In the genomic region with DNA sequence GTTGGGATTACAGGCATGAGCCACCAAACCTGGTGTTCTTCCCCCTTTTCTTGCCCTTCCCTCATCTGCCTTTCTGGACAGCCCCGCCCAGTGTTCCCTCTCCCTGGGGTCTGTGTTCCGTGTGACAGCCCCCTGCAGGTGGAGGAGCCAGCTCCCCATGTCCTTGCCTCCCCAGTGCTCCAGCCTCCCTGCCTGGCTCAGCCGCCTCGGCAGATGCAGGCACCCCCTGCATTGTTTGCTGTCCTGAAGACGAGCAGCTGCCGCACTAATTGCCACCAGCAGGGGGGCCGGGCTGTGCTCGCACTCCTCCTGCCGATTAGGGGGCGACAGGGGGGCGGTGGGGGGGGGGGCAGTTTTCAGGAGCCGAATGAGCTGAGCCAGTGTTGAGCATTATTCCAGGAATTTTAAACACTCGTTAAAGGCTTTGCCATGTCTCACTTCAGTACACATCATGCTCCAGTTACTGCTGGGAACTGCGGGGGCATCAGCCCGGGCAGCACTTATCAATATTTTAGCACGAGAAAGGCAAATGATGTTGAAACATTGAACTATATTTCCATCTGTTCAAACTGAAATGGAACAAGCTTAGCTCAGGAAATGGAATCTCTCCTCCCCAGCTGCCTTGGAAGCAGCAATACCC, we compare ENCODE assay signal across 10 cellular contexts. TPM values are rescaled to one million over a fixed set of nuclear protein-coding genes. Genes with fewer than 3 reads are reported as not detected.
DNase-seq lines count a peak whose midpoint lies in the region; ATAC-seq and TF ChIP-seq lines count a peak whose summit lies in the region.
"Had no signal": no experiment of that assay in that cellular context is flagged by ENCODE, and none has a peak within 500 bp of the region (broad histone marks: within the 10 kb centered on the region; RNA-seq: fewer than 3 reads in every experiment).

No MANE protein-coding gene starts in this region.

- no peak overlapping the region for H2AFZ ChIP-seq in IMR-90 (replicated peaks; ENCODE audit: low read length, poor library complexity)

- no peak overlapping the region for H4K91ac ChIP-seq in IMR-90 (ENCODE audit: insufficient read depth, low read depth, low read length)

- H3K18ac ChIP-seq in IMR-90 (ENCODE audit: low read depth, low read length) = no peak overlapping the region

- POLR2A ChIA-PET in IMR-90 (lab: Charles Lee; ENCODE audit: unreplicated experiment) = no interaction called here

- H3K23ac ChIP-seq in IMR-90 (ENCODE audit: low read depth, low read length) = no peak overlapping the region

- H3K27me3 ChIP-seq in IMR-90 (ENCODE audit: control insufficient read depth, insufficient read depth, low read length) = peaks cover 44% of the 10 kb centered on the region
- no peaks in the 10 kb centered on the region for H3K27me3 ChIP-seq in SJCRH30
- H3K27me3 ChIP-seq in kidney epithelial cell (ENCODE audit: control insufficient read depth, insufficient read depth, low read length) = peaks cover 7% of the 10 kb centered on the region

- CTCF ChIA-PET in IMR-90 (lab: Yijun Ruan, JAX) = interaction anchor here (1.0 kb wide), 1 partner anchor 546 kb away, joined by 3 read pairs; no protein-coding TSS in a partner anchor

- no peak overlapping the region for H4K5ac ChIP-seq in IMR-90 (ENCODE audit: low read depth, low read length)

- H3K4me3 ChIP-seq in IMR-90 (ENCODE audit: insufficient read depth, low read depth, low read length) = no peak overlapping the region
- H3K4me3 ChIP-seq in SJCRH30 = no peak overlapping the region
- H3K4me3 ChIP-seq in kidney epithelial cell (ENCODE audit: low read depth, low read length) = no peak overlapping the region

- no peak overlapping the region for H2BK120ac ChIP-seq in IMR-90 (ENCODE audit: low read depth, low read length)

- no peak for ATAC-seq in IMR-90 (ENCODE audit: low read depth)
- no peak for ATAC-seq in left colon
- ATAC-seq in HG02798 (IDR thresholded peaks at IDR 0.05; ENCODE audit: poor library complexity, unreplicated experiment) = no peak
- ATAC-seq: naive thymus-derived CD4-positive, alpha-beta T cell had no signal

- H3K56ac ChIP-seq in IMR-90 (ENCODE audit: extremely low read depth, insufficient read depth, low read length) = no peak overlapping the region

- intact Hi-C loops in IMR-90 (cut with micrococcal nuclease) (no loop called here), left colon (cut with DNase I, micrococcal nuclease) (no loop called here)

- no peaks in the 10 kb centered on the region for H3K9me3 ChIP-seq in IMR-90 (ENCODE audit: control insufficient read depth, insufficient read depth, low read length)
- H3K9me3 ChIP-seq in SJCRH30 (replicated peaks) = no peaks in the 10 kb centered on the region

- no TSS peak for BruUV-seq in IMR-90 (replicated peaks; lab: Mats Ljungman, UMichigan)

- 0 out of 2 replicates have a peak, but pooled peaks have one; percentile 6 for TF ChIP-seq CTCF in IMR-90 (conservative IDR thresholded peaks at IDR 0.05; ENCODE audit: low read depth, low read length)
- peak; percentile 44 for TF ChIP-seq CTCF in kidney epithelial cell (IDR thresholded peaks at IDR 0.05; ENCODE audit: insufficient read depth, low read length, poor library complexity, severe bottlenecking)

- H3K9me1 ChIP-seq in IMR-90 (ENCODE audit: insufficient read depth, low read length) = no peaks in the 10 kb centered on the region

- no peak overlapping the region for H3K4me2 ChIP-seq in IMR-90 (ENCODE audit: low read depth, low read length)

- no peak overlapping the region for H2AK9ac ChIP-seq in IMR-90 (replicated peaks; ENCODE audit: low read depth, low read length, poor library complexity)

- H3K27ac ChIP-seq in IMR-90 (ENCODE audit: insufficient read depth, low read length) (no peak overlapping the region), SJCRH30 (no peak overlapping the region)

- H3K4me1 ChIP-seq in IMR-90 (ENCODE audit: control insufficient read depth, insufficient read depth, low read length) (no peaks in the 10 kb centered on the region), SJCRH30 (peaks cover 16% of the 10 kb centered on the region)

- no peak overlapping the region for H2BK15ac ChIP-seq in IMR-90 (ENCODE audit: low read depth, low read length)

- in situ Hi-C loops in IMR-90 (cut with MboI; ENCODE audit: low sequenced_read_pairs) = loop anchor here (10.0 to 25.0 kb wide), 2 partner anchors 478 to 920 kb away; no protein-coding TSS in a partner anchor

- H3K14ac ChIP-seq in IMR-90 (replicated peaks; ENCODE audit: low read depth, low read length) = no peak overlapping the region

- no peak overlapping the region for H3K9ac ChIP-seq in IMR-90 (ENCODE audit: low read depth, low read length)

- H2BK20ac ChIP-seq in IMR-90 (ENCODE audit: low read depth, low read length) = no peak overlapping the region

- no peak overlapping the region for H3K4ac ChIP-seq in IMR-90 (ENCODE audit: low read depth, low read length)

- no peak overlapping the region for H4K8ac ChIP-seq in IMR-90 (ENCODE audit: low read depth in 2 of 2, low read length in 2 of 2)

- dilution Hi-C loops in IMR-90 (cut with HindIII; ENCODE audit: low sequenced_read_pairs, unreplicated experiment) = no loop called here

- no peak overlapping the region for H2BK5ac ChIP-seq in IMR-90 (ENCODE audit: low read depth, low read length, poor library complexity, severe bottlenecking)

- no peak for TF ChIP-seq POLR2A in IMR-90 (IDR thresholded peaks at IDR 0.05; ENCODE audit: low read depth, low read length)

- 41% methylated on average over 4 of the region's 16 CpGs; no CpG with 5 or more reads in 1 of the 2 experiments for WGBS in IMR-90 (ENCODE audit: extremely low coverage in 2 of 2, insufficient read length in 1 of 2), 2 experiments

- no peaks in the 10 kb centered on the region for H3K79me1 ChIP-seq in IMR-90 (ENCODE audit: low read depth in 1 of 2, low read length in 2 of 2)

- TF ChIP-seq RAD21 in IMR-90 (IDR thresholded peaks at IDR 0.05; ENCODE audit: low read length) = no peak

- DNase-seq in D341Med (ENCODE audit: low spot score) (peak; percentile 83), IMR-90 (no peak), SJCRH30 (peak; percentile 69 to 75), kidney epithelial cell (ENCODE audit: low read depth) (no peak), left colon (no peak)
- no peak for DNase-seq in stimulated activated CD8-positive, alpha-beta memory T cell treated with anti-CD3 and anti-CD28 coated beads, Interleukin-4, amount 100 ng/mL, for 48 hours
- DNase-seq in activated CD4-positive, CD25-positive, alpha-beta regulatory T cell treated with anti-CD3 and anti-CD28 coated beads, Interleukin-2, amount 50 U/mL, for 72 hours = no peak
- DNase-seq: activated naive CD8-positive, alpha-beta T cell treated with anti-CD3 and anti-CD28 coated beads, Interleukin-2, amount 10 ng/mL, durations not matched to agents 7 days and 5 days; naive thymus-derived CD4-positive, alpha-beta T cell had no signal

- H2AK5ac ChIP-seq in IMR-90 (ENCODE audit: low read depth, low read length) = no peak overlapping the region

- H4K20me1 ChIP-seq in IMR-90 (ENCODE audit: insufficient read depth, low read length) = no peaks in the 10 kb centered on the region

- no peaks in the 10 kb centered on the region for H3K36me3 ChIP-seq in IMR-90 (ENCODE audit: control insufficient read depth, insufficient read depth, low read length)
- no peaks in the 10 kb centered on the region for H3K36me3 ChIP-seq in SJCRH30
- no peaks in the 10 kb centered on the region for H3K36me3 ChIP-seq in kidney epithelial cell (ENCODE audit: control insufficient read depth, insufficient read depth, low read length)

TF ChIP-seq in IMR-90, 13 proteins besides CTCF, POLR2A, EP300 and RAD21 (continues in another document):
- TF ChIP-seq CEBPB (IDR thresholded peaks at IDR 0.05; ENCODE audit: low read depth, low read length) (no peak), BHLHE40 (IDR thresholded peaks at IDR 0.05; ENCODE audit: low read depth, low read length) (no peak), CHD1 (IDR thresholded peaks at IDR 0.05; ENCODE audit: low read depth, low read length) (no peak), RCOR1 (IDR thresholded peaks at IDR 0.05; ENCODE audit: insufficient replicate concordance, low read length) (no peak), NFE2L2 (IDR thresholded peaks at IDR 0.05; ENCODE audit: low read depth, low read length) (no peak), RFX5 (IDR thresholded peaks at IDR 0.05; ENCODE audit: low read depth, low read length) (no peak), MXI1 (IDR thresholded peaks at IDR 0.05; ENCODE audit: borderline replicate concordance, low read depth, low read length) (no peak), SMC3 (IDR thresholded peaks at IDR 0.05; ENCODE audit: low read depth, low read length) (no peak)
- TF ChIP-seq, protein P1, sequence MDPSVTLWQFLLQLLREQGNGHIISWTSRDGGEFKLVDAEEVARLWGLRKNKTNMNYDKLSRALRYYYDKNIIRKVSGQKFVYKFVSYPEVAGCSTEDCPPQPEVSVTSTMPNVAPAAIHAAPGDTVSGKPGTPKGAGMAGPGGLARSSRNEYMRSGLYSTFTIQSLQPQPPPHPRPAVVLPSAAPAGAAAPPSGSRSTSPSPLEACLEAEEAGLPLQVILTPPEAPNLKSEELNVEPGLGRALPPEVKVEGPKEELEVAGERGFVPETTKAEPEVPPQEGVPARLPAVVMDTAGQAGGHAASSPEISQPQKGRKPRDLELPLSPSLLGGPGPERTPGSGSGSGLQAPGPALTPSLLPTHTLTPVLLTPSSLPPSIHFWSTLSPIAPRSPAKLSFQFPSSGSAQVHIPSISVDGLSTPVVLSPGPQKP (IDR thresholded peaks at IDR 0.05; ENCODE audit: borderline replicate concordance, low read depth, low read length) = no peak
- TF ChIP-seq, protein P2, sequence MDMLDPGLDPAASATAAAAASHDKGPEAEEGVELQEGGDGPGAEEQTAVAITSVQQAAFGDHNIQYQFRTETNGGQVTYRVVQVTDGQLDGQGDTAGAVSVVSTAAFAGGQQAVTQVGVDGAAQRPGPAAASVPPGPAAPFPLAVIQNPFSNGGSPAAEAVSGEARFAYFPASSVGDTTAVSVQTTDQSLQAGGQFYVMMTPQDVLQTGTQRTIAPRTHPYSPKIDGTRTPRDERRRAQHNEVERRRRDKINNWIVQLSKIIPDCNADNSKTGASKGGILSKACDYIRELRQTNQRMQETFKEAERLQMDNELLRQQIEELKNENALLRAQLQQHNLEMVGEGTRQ (IDR thresholded peaks at IDR 0.05; ENCODE audit: low read depth, low read length) = no peak

RNA-seq across cellular contexts. Expression of gene SIX3, which starts 23.3 kb away (rescaled TPM):
- total RNA-seq in IMR-90 (2012; rRNA removed) = not detected in 2 replicates
- not detected in 2 replicates for polyA plus RNA-seq in IMR-90 (2012; rRNA removed)
- not detected in 2 replicates for polyA plus RNA-seq in IMR-90 (2012; cell fraction: cytosol; rRNA removed)
- polyA plus RNA-seq in IMR-90 (2012; cell fraction: nucleus; rRNA removed; ENCODE audit: low replicate concordance) = not detected in 2 replicates
- 1.8 and 2.0 TPM in 2 replicates for total RNA-seq in SJCRH30 (2014; rRNA removed; shearing (Covaris generic))
- total RNA-seq in kidney epithelial cell = not detected in 2 replicates
- total RNA-seq in left colon = not detected
- total RNA-seq: activated naive CD8-positive, alpha-beta T cell treated with anti-CD3 and anti-CD28 coated beads, Interleukin-2, amount 10 ng/mL, durations not matched to agents 7 days and 5 days; naive thymus-derived CD4-positive, alpha-beta T cell had no signal
- polyA plus RNA-seq: naive thymus-derived CD4-positive, alpha-beta T cell had no signal

RNA-seq across cellular contexts. Expression of gene SIX2, which starts 44.4 kb away (rescaled TPM):
- not detected in 2 replicates for total RNA-seq in IMR-90 (2012; rRNA removed)
- polyA plus RNA-seq in IMR-90 (2012; rRNA removed) = not detected in 2 replicates
- not detected in 2 replicates for polyA plus RNA-seq in IMR-90 (2012; cell fraction: cytosol; rRNA removed)
- polyA plus RNA-seq in IMR-90 (2012; cell fraction: nucleus; rRNA removed; ENCODE audit: low replicate concordance) = not detected in 2 replicates
- total RNA-seq in SJCRH30 (2014; rRNA removed; shearing (Covaris generic)) = 48.3 and 51.9 TPM in 2 replicates
- total RNA-seq in kidney epithelial cell = 0.27 and 0.96 TPM in 2 replicates
- not detected for total RNA-seq in left colon
- total RNA-seq: activated naive CD8-positive, alpha-beta T cell treated with anti-CD3 and anti-CD28 coated beads, Interleukin-2, amount 10 ng/mL, durations not matched to agents 7 days and 5 days; naive thymus-derived CD4-positive, alpha-beta T cell had no signal
- polyA plus RNA-seq: naive thymus-derived CD4-positive, alpha-beta T cell had no signal

Comparison
In these comparisons a context has a peak if more than half of its experiments do, and no peak if none do; other contexts are left out.
1. DNase-seq: peak in D341Med (single experiment) and SJCRH30 (2 of 2); none in IMR-90 (single experiment), kidney epithelial cell (single experiment), stimulated activated CD8-positive, alpha-beta memory T cell treated with anti-CD3 and anti-CD28 coated beads, Interleukin-4, amount 100 ng/mL, for 48 hours (single experiment), left colon (0 of 2) and activated CD4-positive, CD25-positive, alpha-beta regulatory T cell treated with anti-CD3 and anti-CD28 coated beads, Interleukin-2, amount 50 U/mL, for 72 hours (single experiment).
2. RNA of gene SIX2, which starts 44.4 kb away (total RNA-seq): 48.3 to 51.9 TPM in SJCRH30; 0.27 to 0.96 TPM in kidney epithelial cell, not detected in left colon and not detected in IMR-90; every median in the first group is over 10 times any median in the second.